8 cellular contexts compared by ENCODE assay signal in the genomic region with DNA sequence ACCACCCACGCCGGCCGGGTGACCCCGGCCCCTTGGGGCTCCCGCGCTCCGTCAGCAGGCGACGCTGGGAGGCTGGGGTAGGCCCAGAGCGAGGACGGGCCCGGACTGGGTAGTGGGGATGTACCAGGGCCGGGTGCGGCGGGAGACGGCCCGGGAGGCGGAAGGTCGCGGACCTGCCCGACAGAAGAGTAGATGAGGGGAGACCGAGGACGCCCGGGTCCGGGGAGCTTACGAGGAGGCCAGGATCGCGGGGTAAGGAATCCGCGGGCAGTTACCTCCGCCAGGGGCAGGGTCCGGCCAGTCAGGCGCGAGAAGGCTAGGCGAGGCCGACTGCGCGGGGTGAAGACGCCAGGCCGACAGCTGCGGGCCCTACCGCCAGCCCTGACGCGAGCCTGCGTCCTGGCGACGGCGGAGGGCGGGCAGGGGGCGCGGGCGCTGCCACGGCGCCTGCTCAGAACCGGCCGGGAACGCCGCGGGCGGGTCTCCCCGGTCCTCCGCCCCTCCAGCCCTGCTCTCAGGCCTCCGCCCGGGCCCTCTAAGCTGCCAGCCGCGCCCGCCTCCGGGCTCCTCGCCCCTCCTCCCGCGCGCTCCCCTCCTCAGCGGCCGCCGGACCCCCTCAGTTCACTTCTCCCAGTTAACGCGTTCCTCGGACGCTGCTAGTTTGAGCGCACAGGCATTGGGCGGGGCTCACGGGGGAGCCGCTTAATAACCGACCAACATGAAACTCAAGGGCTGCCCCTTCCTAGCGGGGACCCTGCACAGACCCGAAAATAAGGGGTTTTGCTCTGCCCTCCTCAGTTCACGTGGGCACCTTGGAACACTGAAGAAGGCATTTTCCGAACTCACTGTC.
A peak's percentile ranks its signal among the peaks of the same experiment; 100 is the strongest.
DNase-seq lines count a peak whose midpoint lies in the region; ATAC-seq and TF ChIP-seq lines count a peak whose summit lies in the region.

A gene (minus strand): TSS at position 407 of the 850 bp plus-strand sequence. CDS start 1,678 bp downstream, outside the sequence.

- H3K4me3 ChIP-seq in coronary artery: peak within 1 kb of the TSS; percentile 82

- no peak for TF ChIP-seq CTCF in coronary artery (IDR thresholded peaks at IDR 0.05)

- peak within 1 kb of the TSS; percentile 95 to 97 for H3K27ac ChIP-seq in coronary artery

- DNase-seq in AG08395 (ENCODE audit: low spot score): peak; percentile 90
- peak; percentile 86 for DNase-seq in NCI-H345 (lab: John Stamatoyannopoulos, UW)
- DNase-seq in activated CD4-positive, alpha-beta T cell treated with anti-CD3 and anti-CD28 coated beads for 24 hours (ENCODE audit: low read depth in 2 of 2): peak; percentile 27 to 52
- DNase-seq in coronary artery (ENCODE audit: low spot score): peak; percentile 85
- DNase-seq in left kidney (ENCODE audit: low read depth, low spot score): peak; percentile 95
- peak; percentile 40 for DNase-seq in stimulated activated CD4-positive, alpha-beta T cell treated with anti-CD3 and anti-CD28 coated beads, Interleukin-1b, Interleukin-23, amount 100 ng/mL, for 48 hours

- ATAC-seq in GM18868 (IDR thresholded peaks at IDR 0.05; ENCODE audit: unreplicated experiment): peak; percentile 93
- ATAC-seq in HG03097 (IDR thresholded peaks at IDR 0.05; ENCODE audit: low FRiP score, unreplicated experiment): peak; percentile 82

Comparison
In these comparisons a context has a peak if more than half of its experiments do, and no peak if none do; other contexts are left out.
1. Peak in every context shown above with its lines: DNase-seq, ATAC-seq, H3K4me3 ChIP-seq and H3K27ac ChIP-seq.
2. DNase-seq: peak in every context shown above with its lines; median percentile 95 in left kidney; 90 in AG08395; 86 in NCI-H345; 85 in coronary artery; 40 in stimulated activated CD4-positive, alpha-beta T cell treated with anti-CD3 and anti-CD28 coated beads, Interleukin-1b, Interleukin-23, amount 100 ng/mL, for 48 hours; 40 in activated CD4-positive, alpha-beta T cell treated with anti-CD3 and anti-CD28 coated beads for 24 hours.